Comparison of ENCODE assay signal across 3 cellular contexts in genomic region chr1:24520282-24520681, GRCh38. TPM values are rescaled to one million over a fixed set of nuclear protein-coding genes. Genes with fewer than 3 reads are reported as not detected.
"Had no signal": no experiment of that assay in that cellular context is flagged by ENCODE, and none has a peak within 500 bp of the region (broad histone marks: within the 10 kb centered on the region; RNA-seq: fewer than 3 reads in every experiment).

No MANE protein-coding gene starts in this region.

RNA-seq across cellular contexts. Expression of gene NCMAP, which starts 35.6 kb away (rescaled TPM):
- total RNA-seq: HT1080, IMR-90, M059J had no signal
- polyA plus RNA-seq: IMR-90 had no signal
